Comparison of ENCODE assay signal across 8 cellular contexts in the genomic region with DNA sequence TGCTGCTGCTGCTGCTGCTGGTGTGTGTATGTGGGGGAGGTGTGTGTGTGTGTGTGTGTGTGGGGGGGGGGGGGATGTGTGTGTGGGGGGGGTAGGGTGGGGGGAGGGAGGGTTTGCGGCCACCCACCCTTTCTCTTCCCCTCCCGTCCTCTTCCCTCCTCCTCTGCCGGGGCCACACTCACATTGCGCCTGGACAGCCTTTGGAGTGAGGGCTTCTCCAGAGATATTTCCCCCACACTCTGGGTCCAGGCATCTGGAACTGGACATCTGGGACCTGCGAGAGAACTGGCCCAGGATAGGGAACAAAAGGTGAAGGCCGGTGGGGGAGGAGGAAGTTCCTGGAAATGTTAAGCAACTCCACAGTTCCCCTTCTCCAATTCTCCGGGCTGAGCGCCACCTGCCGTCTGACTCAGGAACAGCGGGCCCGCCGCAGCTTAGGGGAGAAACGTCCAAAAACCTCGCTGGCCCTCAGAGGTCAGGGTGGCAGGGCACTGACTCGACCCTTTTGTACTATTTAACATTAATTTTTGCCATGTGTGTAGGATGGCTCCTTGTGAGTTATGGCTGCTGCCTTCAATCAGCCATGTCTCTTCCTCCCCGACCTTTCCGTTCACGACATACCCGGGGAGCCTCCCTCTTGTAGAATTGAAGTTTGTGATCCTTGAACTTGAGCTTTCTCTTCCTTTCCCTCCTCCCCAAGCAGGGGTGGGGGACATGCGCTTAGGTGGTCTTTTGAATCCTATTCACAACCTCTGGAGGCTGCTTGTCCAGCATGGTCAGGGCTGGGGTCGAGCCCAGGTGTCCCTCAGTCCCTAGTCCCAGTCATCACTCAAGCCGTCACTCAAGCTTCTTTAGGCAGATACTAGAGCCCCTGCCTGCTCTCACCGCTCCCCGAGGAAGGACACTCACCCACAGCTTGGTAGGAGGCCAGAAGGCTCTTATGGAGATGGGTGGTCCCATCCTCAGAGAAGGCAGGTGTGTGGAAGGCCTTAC. TPM values are rescaled to one million over a fixed set of nuclear protein-coding genes. Genes with fewer than 3 reads are reported as not detected.
DNase-seq lines count a peak whose midpoint lies in the region; ATAC-seq and TF ChIP-seq lines count a peak whose summit lies in the region.

A gene with protein sequence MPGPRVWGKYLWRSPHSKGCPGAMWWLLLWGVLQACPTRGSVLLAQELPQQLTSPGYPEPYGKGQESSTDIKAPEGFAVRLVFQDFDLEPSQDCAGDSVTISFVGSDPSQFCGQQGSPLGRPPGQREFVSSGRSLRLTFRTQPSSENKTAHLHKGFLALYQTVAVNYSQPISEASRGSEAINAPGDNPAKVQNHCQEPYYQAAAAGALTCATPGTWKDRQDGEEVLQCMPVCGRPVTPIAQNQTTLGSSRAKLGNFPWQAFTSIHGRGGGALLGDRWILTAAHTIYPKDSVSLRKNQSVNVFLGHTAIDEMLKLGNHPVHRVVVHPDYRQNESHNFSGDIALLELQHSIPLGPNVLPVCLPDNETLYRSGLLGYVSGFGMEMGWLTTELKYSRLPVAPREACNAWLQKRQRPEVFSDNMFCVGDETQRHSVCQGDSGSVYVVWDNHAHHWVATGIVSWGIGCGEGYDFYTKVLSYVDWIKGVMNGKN (minus strand): TSS at position 287 of the 993 bp plus-strand sequence. CDS start 34 bp downstream, at position 253.

- H3K4me3 ChIP-seq in GM12864 (ENCODE audit: low read depth, low read length) = peak within 1 kb of the TSS; percentile 80
- H3K4me3 ChIP-seq in naive thymus-derived CD4-positive, alpha-beta T cell (ENCODE audit: low read length) = peak within 1 kb of the TSS; percentile 95

- H3K27me3 Mint-ChIP-seq in activated T-helper 1 cell treated with anti-CD3 and anti-CD28 coated beads, Interleukin-12 subunit alpha, Interleukin-12 subunit beta, Interleukin-2, Interleukin-4 antibody, amounts not matched to agents 30 ng/mL and 10 ng/mL and 1 ng/mL, durations not matched to agents 14 hours and 24 hours and 36 hours (ENCODE audit: insufficient read depth) = no peaks in the 10 kb centered on the region
- no peaks in the 10 kb centered on the region for H3K27me3 Mint-ChIP-seq in naive thymus-derived CD4-positive, alpha-beta T cell

- peak within 1 kb of the TSS; percentile 94 for H3K4me3 Mint-ChIP-seq in activated T-helper 1 cell treated with anti-CD3 and anti-CD28 coated beads, Interleukin-12 subunit alpha, Interleukin-12 subunit beta, Interleukin-2, Interleukin-4 antibody, amounts not matched to agents 30 ng/mL and 10 ng/mL and 1 ng/mL, durations not matched to agents 14 hours and 24 hours and 36 hours
- H3K4me3 Mint-ChIP-seq in naive thymus-derived CD4-positive, alpha-beta T cell = peak within 1 kb of the TSS; percentile 90 to 98 (median 94)
- peak within 1 kb of the TSS; percentile 98 for H3K4me3 Mint-ChIP-seq in stimulated activated effector memory CD8-positive, alpha-beta T cell treated with anti-CD3 and anti-CD28 coated beads, Interleukin-12 subunit alpha, Interleukin-12 subunit beta, amount 100 ng/mL, for 72 hours

- POLR2A ChIA-PET in naive thymus-derived CD4-positive, alpha-beta T cell (lab: Charles Lee) = interaction anchor here (0.9 to 3.0 kb wide), 12 partner anchors 12 to 242 kb away, joined by 3 to 38 read pairs (median 4); a partner anchor contains a TSS

- peak within 1 kb of the TSS; percentile 91 for H3K27ac Mint-ChIP-seq in activated T-helper 1 cell treated with anti-CD3 and anti-CD28 coated beads, Interleukin-12 subunit alpha, Interleukin-12 subunit beta, Interleukin-2, Interleukin-4 antibody, amounts not matched to agents 30 ng/mL and 10 ng/mL and 1 ng/mL, durations not matched to agents 14 hours and 24 hours and 36 hours
- peak within 1 kb of the TSS; percentile 84 to 95 (median 93) for H3K27ac Mint-ChIP-seq in naive thymus-derived CD4-positive, alpha-beta T cell
- H3K27ac Mint-ChIP-seq in stimulated activated effector memory CD8-positive, alpha-beta T cell treated with anti-CD3 and anti-CD28 coated beads, Interleukin-12 subunit alpha, Interleukin-12 subunit beta, amount 100 ng/mL, for 72 hours = peak within 1 kb of the TSS; percentile 97

- DNase-seq in GM12864 (ENCODE audit: low read depth) = no peak
- peak; percentile 72 for DNase-seq in RPMI7951 (ENCODE audit: low read depth)
- DNase-seq in activated T-helper 1 cell treated with anti-CD3 and anti-CD28 coated beads, Interleukin-12 subunit alpha, Interleukin-12 subunit beta, Interleukin-2, Interleukin-4 antibody, amounts not matched to agents 30 ng/mL and 10 ng/mL and 1 ng/mL, durations not matched to agents 14 hours and 24 hours and 36 hours (ENCODE audit: low spot score) = peak; percentile 71
- DNase-seq in fibroblast of gingiva (ENCODE audit: low read depth) = peak; percentile 93
- peak; percentile 50 to 88 (median 65) for DNase-seq in naive thymus-derived CD4-positive, alpha-beta T cell
- peak; percentile 90 to 94 for DNase-seq in stimulated activated effector memory CD8-positive, alpha-beta T cell treated with anti-CD3 and anti-CD28 coated beads, Interleukin-12 subunit alpha, Interleukin-12 subunit beta, amount 100 ng/mL, for 72 hours (ENCODE audit: low spot score in 2 of 2)

- peaks cover 58% of the 10 kb centered on the region for H3K4me1 Mint-ChIP-seq in activated T-helper 1 cell treated with anti-CD3 and anti-CD28 coated beads, Interleukin-12 subunit alpha, Interleukin-12 subunit beta, Interleukin-2, Interleukin-4 antibody, amounts not matched to agents 30 ng/mL and 10 ng/mL and 1 ng/mL, durations not matched to agents 14 hours and 24 hours and 36 hours (ENCODE audit: low read depth)
- peaks cover 28 to 64% (median 43%) of the 10 kb centered on the region in 7 donors for H3K4me1 Mint-ChIP-seq in naive thymus-derived CD4-positive, alpha-beta T cell
- peaks cover 50% of the 10 kb centered on the region for H3K4me1 Mint-ChIP-seq in stimulated activated effector memory CD8-positive, alpha-beta T cell treated with anti-CD3 and anti-CD28 coated beads, Interleukin-12 subunit alpha, Interleukin-12 subunit beta, amount 100 ng/mL, for 72 hours

- peaks cover 6% of the 10 kb centered on the region in 2 donors for H3K4me1 ChIP-seq in naive thymus-derived CD4-positive, alpha-beta T cell (ENCODE audit: control insufficient read depth in 2 of 2, insufficient read depth in 2 of 2, low read length in 2 of 2)

- peak; percentile 69 for ATAC-seq in naive thymus-derived CD4-positive, alpha-beta T cell
- peak; percentile 48 for ATAC-seq in stimulated activated effector memory CD8-positive, alpha-beta T cell treated with anti-CD3 and anti-CD28 coated beads, Interleukin-12 subunit alpha, Interleukin-12 subunit beta, amount 100 ng/mL, for 72 hours
- ATAC-seq in GM19452 (IDR thresholded peaks at IDR 0.05; ENCODE audit: unreplicated experiment) = no peak

- peak within 1 kb of the TSS; percentile 89 for H3K27ac ChIP-seq in KOPT-K1 (ENCODE audit: low read depth, low read length, poor library complexity, severe bottlenecking)
- H3K27ac ChIP-seq in naive thymus-derived CD4-positive, alpha-beta T cell (ENCODE audit: low read depth, low read length) = peak within 1 kb of the TSS; percentile 79

- peaks cover 25% of the 10 kb centered on the region for H3K36me3 Mint-ChIP-seq in activated T-helper 1 cell treated with anti-CD3 and anti-CD28 coated beads, Interleukin-12 subunit alpha, Interleukin-12 subunit beta, Interleukin-2, Interleukin-4 antibody, amounts not matched to agents 30 ng/mL and 10 ng/mL and 1 ng/mL, durations not matched to agents 14 hours and 24 hours and 36 hours (ENCODE audit: low read depth)
- peaks cover 8 to 27% (median 12%) of the 10 kb centered on the region in 5 donors for H3K36me3 Mint-ChIP-seq in naive thymus-derived CD4-positive, alpha-beta T cell
- H3K36me3 Mint-ChIP-seq in stimulated activated effector memory CD8-positive, alpha-beta T cell treated with anti-CD3 and anti-CD28 coated beads, Interleukin-12 subunit alpha, Interleukin-12 subunit beta, amount 100 ng/mL, for 72 hours = peaks cover 38% of the 10 kb centered on the region

- CTCF ChIA-PET in naive thymus-derived CD4-positive, alpha-beta T cell (lab: Charles Lee) = interaction anchor here (0.6 to 7.1 kb wide), 20 partner anchors 13 to 242 kb away, joined by 3 to 50 read pairs (median 4); a partner anchor contains a TSS

- peaks cover 16% of the 10 kb centered on the region for H3K9me3 ChIP-seq in KOPT-K1 (ENCODE audit: insufficient read depth, low read length, poor library complexity, severe bottlenecking)
- peaks cover 0 to 4% (median 0%) of the 10 kb centered on the region in 3 experiments for H3K9me3 ChIP-seq in naive thymus-derived CD4-positive, alpha-beta T cell (ENCODE audit: control insufficient read depth in 2 of 3, low read length in 3 of 3)

- peaks cover 15% of the 10 kb centered on the region for H3K9me3 Mint-ChIP-seq in activated T-helper 1 cell treated with anti-CD3 and anti-CD28 coated beads, Interleukin-12 subunit alpha, Interleukin-12 subunit beta, Interleukin-2, Interleukin-4 antibody, amounts not matched to agents 30 ng/mL and 10 ng/mL and 1 ng/mL, durations not matched to agents 14 hours and 24 hours and 36 hours
- H3K9me3 Mint-ChIP-seq in naive thymus-derived CD4-positive, alpha-beta T cell = peaks cover 0 to 14% (median 10%) of the 10 kb centered on the region in 11 donors
- peaks cover 8% of the 10 kb centered on the region for H3K9me3 Mint-ChIP-seq in stimulated activated effector memory CD8-positive, alpha-beta T cell treated with anti-CD3 and anti-CD28 coated beads, Interleukin-12 subunit alpha, Interleukin-12 subunit beta, amount 100 ng/mL, for 72 hours

- 0 out of 2 replicates have a peak, but pooled peaks cover 5% of the 10 kb centered on the region for H3K36me3 ChIP-seq in KOPT-K1 (ENCODE audit: insufficient read depth, low read length)
- H3K36me3 ChIP-seq in naive thymus-derived CD4-positive, alpha-beta T cell (ENCODE audit: control insufficient read depth in 2 of 3, insufficient read depth in 3 of 3, low read length in 3 of 3) = no peaks in the 10 kb centered on the region

- no peaks in the 10 kb centered on the region for H3K27me3 ChIP-seq in naive thymus-derived CD4-positive, alpha-beta T cell (ENCODE audit: control insufficient read depth in 2 of 2, insufficient read depth in 2 of 2, low read length in 2 of 2)

- intact Hi-C loops in activated T-helper 1 cell treated with anti-CD3 and anti-CD28 coated beads, Interleukin-12 subunit alpha, Interleukin-12 subunit beta, Interleukin-2, Interleukin-4 antibody, amounts not matched to agents 30 ng/mL and 10 ng/mL and 1 ng/mL, durations not matched to agents 14 hours and 24 hours and 36 hours (cut with micrococcal nuclease) = loop anchor here (1.0 to 5.0 kb wide), 9 partner anchors 17 to 257 kb away; a partner anchor contains a TSS
- intact Hi-C loops in naive thymus-derived CD4-positive, alpha-beta T cell (cut with micrococcal nuclease) = loop anchor here (1.0 to 5.0 kb wide), 13 partner anchors 17 to 257 kb away; a partner anchor contains a TSS

- TF ChIP-seq CTCF in GM12864 (IDR thresholded peaks at IDR 0.05; ENCODE audit: low read depth, low read length, missing control alignments) = peak; percentile 97

RNA-seq across cellular contexts. Expression of the gene that starts here (rescaled TPM):
- 7.1 and 9.0 TPM in 2 replicates for total RNA-seq in RPMI7951 (2014; rRNA removed; shearing (Covaris generic))
- 21.5 and 21.8 TPM in 2 replicates for total RNA-seq in activated T-helper 1 cell treated with anti-CD3 and anti-CD28 coated beads, Interleukin-12 subunit alpha, Interleukin-12 subunit beta, Interleukin-2, Interleukin-4 antibody, amounts not matched to agents 30 ng/mL and 10 ng/mL and 1 ng/mL, durations not matched to agents 14 hours and 24 hours and 36 hours
- 10 to 100 TPM; 18.5 to 38.6 (median 24.4) TPM for total RNA-seq in naive thymus-derived CD4-positive, alpha-beta T cell
- polyA plus RNA-seq in naive thymus-derived CD4-positive, alpha-beta T cell = 1 to 10 TPM; 2.9 to 4.4 TPM
